ENCODE assay signal across 15 cellular contexts in the genomic region with DNA sequence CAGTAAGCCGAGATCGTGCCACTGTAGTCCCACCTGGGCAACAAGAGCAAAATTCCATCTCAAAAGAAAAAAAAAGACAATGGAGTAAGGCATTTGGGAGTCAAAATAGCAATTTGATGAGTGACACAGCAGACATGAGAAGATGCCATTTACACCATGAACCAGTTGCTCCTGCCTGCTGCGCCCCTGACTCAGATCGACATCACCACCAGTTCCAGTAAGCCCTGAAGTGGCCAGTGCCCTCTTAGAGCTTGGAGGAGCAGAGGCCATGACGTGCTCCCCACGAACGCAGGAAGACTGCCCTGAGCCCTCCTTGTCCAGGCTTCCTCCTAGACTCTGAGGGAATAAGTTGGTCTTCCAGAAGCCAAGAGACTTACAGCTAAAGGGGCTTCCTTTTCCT.
"Had no signal": no experiment of that assay in that cellular context is flagged by ENCODE, and none has a peak within 500 bp of the region (broad histone marks: within the 10 kb centered on the region; RNA-seq: fewer than 3 reads in every experiment).

No MANE protein-coding gene starts in this region.

- H3K27me3 ChIP-seq: foreskin keratinocyte, pancreas, suprapubic skin, thyroid gland had no signal

- H3K36me3 ChIP-seq: pancreas, suprapubic skin, thyroid gland had no signal

- H3K4me1 ChIP-seq: pancreas, suprapubic skin, thyroid gland had no signal

- H3K4me2 ChIP-seq: smooth muscle cell had no signal

- H3K27ac ChIP-seq: foreskin keratinocyte, pancreas, suprapubic skin, thyroid gland had no signal

- DNase-seq: effector memory CD8-positive, alpha-beta T cell; erythroblast; foreskin keratinocyte; immature natural killer cell; left colon; mesendoderm; naive B cell; occipital lobe; pancreas; right cardiac atrium; stimulated activated CD4-positive, alpha-beta T cell treated with anti-CD3 and anti-CD28 coated beads, Interleukin-2, amount 100 ng/mL, for 48 hours; stimulated activated naive CD8-positive, alpha-beta T cell treated with anti-CD3 and anti-CD28 coated beads, Interleukin-15, Interleukin-2, amounts not matched to agents 100 U/mL and 50 U/mL, for 24 hours; thyroid gland had no signal

- H3K9me3 ChIP-seq: pancreas, suprapubic skin, thyroid gland had no signal

- ATAC-seq: effector memory CD8-positive, alpha-beta T cell; foreskin keratinocyte; left colon; pancreas; right cardiac atrium; stimulated activated naive CD8-positive, alpha-beta T cell treated with anti-CD3 and anti-CD28 coated beads, Interleukin-15, Interleukin-2, amounts not matched to agents 100 U/mL and 50 U/mL, for 24 hours had no signal

- H3K4me3 ChIP-seq: pancreas, smooth muscle cell, suprapubic skin, thyroid gland had no signal
